14 cellular contexts compared by ENCODE assay signal in the genomic region with DNA sequence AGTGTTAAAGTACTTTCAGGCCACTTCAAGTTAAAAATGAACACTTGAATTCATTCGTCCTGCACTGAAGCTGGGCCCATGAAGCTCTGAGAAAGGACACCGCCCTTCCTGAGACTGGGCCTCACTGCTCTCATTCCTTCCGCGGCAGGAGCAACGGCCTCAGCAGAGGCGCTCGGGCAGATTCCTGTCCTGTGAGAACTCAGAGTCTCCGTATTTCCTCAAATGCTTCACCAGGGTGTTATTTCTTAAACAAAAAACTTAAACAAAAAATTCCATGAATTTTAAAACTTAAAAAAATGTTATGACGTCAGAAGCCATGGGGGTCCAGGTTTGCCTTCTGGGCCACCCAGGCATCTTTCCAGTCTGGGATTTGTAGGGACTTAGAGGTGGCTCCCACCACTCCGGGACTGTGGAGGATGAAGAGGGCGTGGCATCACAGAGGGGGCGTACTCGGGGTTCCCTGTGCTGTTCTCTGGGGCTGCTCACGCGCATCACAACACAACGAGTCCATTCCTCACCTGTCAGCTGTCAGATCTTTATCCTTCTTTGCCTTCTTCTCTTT.
DNase-seq lines count a peak whose midpoint lies in the region; ATAC-seq and TF ChIP-seq lines count a peak whose summit lies in the region.
"Had no signal": no experiment of that assay in that cellular context is flagged by ENCODE, and none has a peak within 500 bp of the region (broad histone marks: within the 10 kb centered on the region; RNA-seq: fewer than 3 reads in every experiment).

No MANE protein-coding gene starts in this region.

- H2BK15ac ChIP-seq in H9 (ENCODE audit: low read depth, low read length): no peak overlapping the region

- H3K4me1 Mint-ChIP-seq in H9 (no peaks in the 10 kb centered on the region), Caco-2 (ENCODE audit: low read depth, unreplicated experiment) (no peaks in the 10 kb centered on the region)
- H3K4me1 Mint-ChIP-seq: GM23338 had no signal

- H4K5ac ChIP-seq in H9 (ENCODE audit: insufficient read length, low read depth, low read length): no peak overlapping the region

- H3K79me2 ChIP-seq in H9 (ENCODE audit: insufficient read depth, low read length): no peaks in the 10 kb centered on the region

- H3K4me1 ChIP-seq in H9 (ENCODE audit: insufficient read depth, low read length): no peaks in the 10 kb centered on the region; the same call in 1 of the 2 replicates
- no peaks in the 10 kb centered on the region for H3K4me1 ChIP-seq in left lung
- no peaks in the 10 kb centered on the region for H3K4me1 ChIP-seq in vagina
- H3K4me1 ChIP-seq in Caco-2: no peaks in the 10 kb centered on the region
- H3K4me1 ChIP-seq: BE2C had no signal

- H4K91ac ChIP-seq in H9 (ENCODE audit: insufficient read length, low read depth, low read length): no peak overlapping the region

- WGBS in H9 (ENCODE audit: extremely low coverage, insufficient read length, low lambda C conversion rate): no CpG with 5 or more reads among the region's 16 CpGs

- H2AFZ ChIP-seq in H9 (ENCODE audit: low read length): no peak overlapping the region
- H2AFZ ChIP-seq: GM23338 had no signal

- H3K9me3 ChIP-seq in H9 (ENCODE audit: control insufficient read depth, low read depth, low read length): no peaks in the 10 kb centered on the region
- H3K9me3 ChIP-seq in left lung: no peaks in the 10 kb centered on the region
- no peaks in the 10 kb centered on the region for H3K9me3 ChIP-seq in vagina
- H3K9me3 ChIP-seq in Caco-2: no peaks in the 10 kb centered on the region
- H3K9me3 ChIP-seq: BE2C had no signal

- no peak overlapping the region for H2BK12ac ChIP-seq in H9 (ENCODE audit: insufficient read length, low read depth, low read length)

- H3K4me3 ChIP-seq in left lung (no peak overlapping the region), vagina (no peak overlapping the region), Caco-2 (ENCODE audit: low read depth, low read length) (no peak overlapping the region)
- H3K4me3 ChIP-seq: GM23338 had no signal

- no peak overlapping the region for H3K9ac ChIP-seq in H9 (ENCODE audit: extremely low read depth, insufficient read length, low read length)

- H3K36me3 ChIP-seq in left lung (no peaks in the 10 kb centered on the region), vagina (no peaks in the 10 kb centered on the region), Caco-2 (ENCODE audit: control insufficient read depth, insufficient read depth, low read length) (no peaks in the 10 kb centered on the region)
- H3K36me3 ChIP-seq: BE2C had no signal

- H3K27ac Mint-ChIP-seq in H9: no peak overlapping the region
- no peak overlapping the region for H3K27ac Mint-ChIP-seq in Caco-2 (ENCODE audit: unreplicated experiment)
- H3K27ac Mint-ChIP-seq: CD4-positive, CD25-positive, alpha-beta regulatory T cell; CD8-positive, alpha-beta memory T cell; GM23338 had no signal

- intact Hi-C loops in left lung (cut with DNase I): no loop called here
- intact Hi-C loops in vagina (cut with DNase I): no loop called here
- intact Hi-C loops in Caco-2 (cut with micrococcal nuclease; ENCODE audit: unreplicated experiment): no loop called here

- H3K18ac ChIP-seq in H9 (ENCODE audit: insufficient read length, low read depth, low read length): no peak overlapping the region

- H3K4me3 Mint-ChIP-seq in H9 (no peak overlapping the region), Caco-2 (ENCODE audit: unreplicated experiment) (no peak overlapping the region)
- H3K4me3 Mint-ChIP-seq: CD4-positive, CD25-positive, alpha-beta regulatory T cell; CD8-positive, alpha-beta memory T cell; GM23338 had no signal

- no peak overlapping the region for H2BK120ac ChIP-seq in H9 (ENCODE audit: low read depth, low read length, poor library complexity, severe bottlenecking)

- DNase-seq in ELF-1 (ENCODE audit: low read depth, low spot score) (peak; percentile 0), H9 (peak; percentile 27), left lung (no peak), vagina (ENCODE audit: extremely low spot score in 2 of 2) (peak; percentile 14 to 60), Caco-2 (no peak), HEK293T (ENCODE audit: extremely low spot score) (no peak)
- DNase-seq: ACHN; BE2C; C1 segment of cervical spinal cord; CD4-positive, CD25-positive, alpha-beta regulatory T cell; CD8-positive, alpha-beta memory T cell; COR-L47; GDM1 had no signal

- H3K56ac ChIP-seq in H9 (ENCODE audit: insufficient read length, low read depth, low read length): no peak overlapping the region

- H4K20me1 ChIP-seq in H9 (ENCODE audit: control insufficient read depth, insufficient read depth, insufficient read length): no peaks in the 10 kb centered on the region

- H3K23ac ChIP-seq in H9 (ENCODE audit: insufficient read length, low read depth, low read length): no peak overlapping the region

- H3K36me3 Mint-ChIP-seq in H9 (ENCODE audit: insufficient read depth in 1 of 3, low read depth in 3 of 3): 0 out of 7 replicates have a peak, but pooled peaks cover 0 to 5% (median 0%) of the 10 kb centered on the region in 3 experiments
- H3K36me3 Mint-ChIP-seq in Caco-2 (ENCODE audit: insufficient read depth, unreplicated experiment): no peaks in the 10 kb centered on the region
- H3K36me3 Mint-ChIP-seq: CD4-positive, CD25-positive, alpha-beta regulatory T cell; CD8-positive, alpha-beta memory T cell had no signal

- H3K27ac ChIP-seq in H9 (ENCODE audit: insufficient read length, low read depth, low read length) (no peak overlapping the region), left lung (no peak overlapping the region), vagina (no peak overlapping the region)

- no peak for TF ChIP-seq POLR2A in vagina (IDR thresholded peaks at IDR 0.05)

- no peak overlapping the region for H3T11ph ChIP-seq in H9 (ENCODE audit: low read length)

- no TSS peak for BruUV-seq in Caco-2 (replicated peaks; lab: Mats Ljungman, UMichigan)

- no peaks in the 10 kb centered on the region for H3K23me2 ChIP-seq in H9 (ENCODE audit: insufficient read length, low read depth, low read length, poor library complexity, severe bottlenecking)

- H3K14ac ChIP-seq in H9 (ENCODE audit: insufficient read depth, low read length): no peak overlapping the region

- H3K9me3 Mint-ChIP-seq in H9: no peaks in the 10 kb centered on the region; a peak in 1 of 5 replicates
- no peaks in the 10 kb centered on the region for H3K9me3 Mint-ChIP-seq in Caco-2 (ENCODE audit: unreplicated experiment)
- H3K9me3 Mint-ChIP-seq: GM23338 had no signal

- TF ChIP-seq CTCF in H9 (conservative IDR thresholded peaks at IDR 0.05) (no peak), left lung (IDR thresholded peaks at IDR 0.05) (no peak), vagina (IDR thresholded peaks at IDR 0.05) (no peak), Caco-2 (IDR thresholded peaks at IDR 0.05; ENCODE audit: insufficient read depth in 1 of 2, low read depth in 1 of 2, low read length in 1 of 2, severe bottlenecking in 1 of 2, unreplicated experiment in 1 of 2) (no peak)

- H4K8ac ChIP-seq in H9 (replicated peaks; ENCODE audit: insufficient read length, low read depth, low read length): no peak overlapping the region

- no peaks in the 10 kb centered on the region for H3K79me1 ChIP-seq in H9 (ENCODE audit: insufficient read depth, low read depth, low read length, poor library complexity, severe bottlenecking)

- H3K27me3 Mint-ChIP-seq in H9 (ENCODE audit: low read depth): no peaks in the 10 kb centered on the region; the same call in 1 of the 2 replicates
- H3K27me3 Mint-ChIP-seq in Caco-2 (ENCODE audit: insufficient read depth, unreplicated experiment): peaks cover 4% of the 10 kb centered on the region
- H3K27me3 Mint-ChIP-seq: CD4-positive, CD25-positive, alpha-beta regulatory T cell had no signal

- H3K27me3 ChIP-seq in H9 (ENCODE audit: insufficient read depth, low read length) (no peaks in the 10 kb centered on the region), left lung (peaks cover 0 to 5% of the 10 kb centered on the region in 2 donors), vagina (no peaks in the 10 kb centered on the region), Caco-2 (replicated peaks; ENCODE audit: control insufficient read depth, insufficient read depth, low read length) (no peaks in the 10 kb centered on the region)

- H3K4me2 ChIP-seq in H9 (ENCODE audit: insufficient read depth, insufficient read length, low read length): no peak overlapping the region
- H3K4me2 ChIP-seq: GM23338 had no signal

- no peak overlapping the region for H3K4ac ChIP-seq in H9 (ENCODE audit: low read depth, low read length)

- H2AK5ac ChIP-seq in H9 (ENCODE audit: insufficient read length, low read length): no peak overlapping the region

- no peak overlapping the region for H2BK20ac ChIP-seq in H9 (ENCODE audit: low read depth, low read length, poor library complexity, severe bottlenecking)

- POLR2A ChIA-PET in Caco-2 (lab: Charles Lee): no interaction called here
- POLR2A ChIA-PET in HEK293T (lab: Yijun Ruan, JAX): no interaction called here

- peak; percentile 33 for ATAC-seq in left lung
- ATAC-seq: GM23338 had no signal

- no peak overlapping the region for H2BK5ac ChIP-seq in H9 (ENCODE audit: insufficient read length, low read length)

- CTCF ChIA-PET in Caco-2 (lab: Charles Lee) (no interaction called here), HEK293T (lab: Yijun Ruan, JAX) (no interaction called here)

TF ChIP-seq in HEK293T, 16 proteins besides CTCF, POLR2A, EP300 and RAD21 (continues in another document):
- TF ChIP-seq BHLHE40 (IDR thresholded peaks at IDR 0.05; ENCODE audit: borderline replicate concordance) (no peak), NFRKB (IDR thresholded peaks at IDR 0.05) (no peak), FOXA1 (IDR thresholded peaks at IDR 0.05) (no peak), L3MBTL2 (conservative IDR thresholded peaks at IDR 0.05) (no peak), HDGF (IDR thresholded peaks at IDR 0.05; ENCODE audit: borderline replicate concordance) (no peak), FOXM1 (IDR thresholded peaks at IDR 0.05; ENCODE audit: borderline replicate concordance) (no peak), LEF1 (IDR thresholded peaks at IDR 0.05; ENCODE audit: borderline replicate concordance) (no peak), ELF4 (IDR thresholded peaks at IDR 0.05) (no peak), TARDBP (IDR thresholded peaks at IDR 0.05) (no peak), CTBP1 (IDR thresholded peaks at IDR 0.05; ENCODE audit: borderline replicate concordance) (no peak), FOXK2 (IDR thresholded peaks at IDR 0.05) (no peak), ZNF384 (IDR thresholded peaks at IDR 0.05) (no peak), SUZ12 (IDR thresholded peaks at IDR 0.05) (no peak), SP1 (IDR thresholded peaks at IDR 0.05) (no peak), ARNT (IDR thresholded peaks at IDR 0.05) (no peak)

Comparison
In these comparisons a context has a peak if more than half of its experiments do, and no peak if none do; other contexts are left out.
1. DNase-seq: peak in ELF-1 (single experiment), H9 (single experiment) and vagina (2 of 2); none in left lung (0 of 2), Caco-2 (0 of 2) and HEK293T (single experiment).